ENCODE assay signal across 20 cellular contexts in the genomic region with DNA sequence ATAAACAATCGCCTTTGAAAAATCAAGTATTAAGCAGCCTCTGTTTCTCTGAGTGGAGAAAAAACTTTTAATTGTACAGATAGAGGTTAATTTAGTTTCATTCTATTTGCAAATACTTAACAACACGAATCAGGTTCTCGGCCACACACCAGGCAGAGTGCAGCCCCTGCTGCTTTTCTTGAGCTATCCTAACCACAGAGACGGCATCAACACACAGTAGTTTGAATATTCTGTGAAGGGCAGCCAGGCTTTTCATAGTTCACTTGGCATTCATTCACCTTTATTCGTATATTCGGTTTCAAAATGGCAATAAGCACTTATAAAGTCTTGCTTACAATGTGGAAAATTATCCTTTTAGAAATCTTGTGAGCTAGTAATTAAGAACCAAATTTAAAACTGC. TPM values are rescaled to one million over a fixed set of nuclear protein-coding genes. Genes with fewer than 3 reads are reported as not detected.
DNase-seq lines count a peak whose midpoint lies in the region; ATAC-seq, FAIRE-seq and TF ChIP-seq lines count a peak whose summit lies in the region.
"Had no signal": no experiment of that assay in that cellular context is flagged by ENCODE, and none has a peak within 500 bp of the region (broad histone marks: within the 10 kb centered on the region; RNA-seq: fewer than 3 reads in every experiment).

No MANE protein-coding gene starts in this region.

- ATAC-seq in WTC11 (peak; percentile 66), Right ventricle myocardium inferior (no peak)
- ATAC-seq: A549; CD8-positive, alpha-beta T cell had no signal

- H3K4me3 Mint-ChIP-seq in WTC11 = no peak overlapping the region
- H3K4me3 Mint-ChIP-seq: CD8-positive, alpha-beta T cell had no signal

- H3K9me3 ChIP-seq in SK-N-SH = no peaks in the 10 kb centered on the region
- H3K9me3 ChIP-seq: A549, BLaER1, SJCRH30 had no signal

- POLR2A ChIA-PET in WTC11 (lab: Charles Lee) (no interaction called here), SK-N-SH (lab: Yijun Ruan, JAX) (no interaction called here)

- H3K9me2 ChIP-seq in SK-N-SH = no peaks in the 10 kb centered on the region

- peak; percentile 10 for DNase-seq in COLO668 (lab: John Stamatoyannopoulos, UW; ENCODE audit: unreplicated experiment)
- no peak for DNase-seq in GM12891 (ENCODE audit: insufficient read length, low spot score)
- peak; percentile 66 for DNase-seq in NCI-H1092 treated with DMSO at 0.1 percent for 48 hours (lab: John Stamatoyannopoulos, UW)
- no peak for DNase-seq in WTC11 (ENCODE audit: low spot score)
- no peak for DNase-seq in SK-N-SH
- no peak for DNase-seq in Right ventricle myocardium inferior (ENCODE audit: missing footprints)
- DNase-seq in CD1c-positive myeloid dendritic cell (ENCODE audit: extremely low spot score) = no peak
- DNase-seq: CD8-positive, alpha-beta T cell; DMS53; EL; HCEC 1CT; NCI-H187 treated with DMSO at 0.1 percent for 48 hours; NCI-H446 treated with DMSO at 0.1 percent for 48 hours; NCI-H82; PC-9; SJCRH30 had no signal

- no peak overlapping the region for H2AFZ ChIP-seq in SK-N-SH (ENCODE audit: low read depth)
- H2AFZ ChIP-seq: PC-9 had no signal

- FAIRE-seq in GM12891 (lab: Jason Lieb, UNC) = peak; percentile 64
- FAIRE-seq: A549 had no signal

- H3K36me3 Mint-ChIP-seq in WTC11 = no peaks in the 10 kb centered on the region
- H3K36me3 Mint-ChIP-seq: CD8-positive, alpha-beta T cell had no signal

- no peaks in the 10 kb centered on the region for H4K20me1 ChIP-seq in SK-N-SH (ENCODE audit: insufficient read depth)

- H3K27me3 Mint-ChIP-seq in WTC11 (ENCODE audit: low read depth) = peaks cover 17% of the 10 kb centered on the region

- intact Hi-C loops in Right ventricle myocardium inferior (cut with DNase I) = no loop called here

- no peak for TF ChIP-seq EP300 in SK-N-SH (IDR thresholded peaks at IDR 0.05; ENCODE audit: borderline replicate concordance in 1 of 2, low read depth in 1 of 2, low read length in 1 of 2)

- H3K9ac ChIP-seq in SK-N-SH = no peak overlapping the region
- H3K9ac ChIP-seq: BLaER1 had no signal

- no peaks in the 10 kb centered on the region for H3K79me2 ChIP-seq in SK-N-SH (ENCODE audit: insufficient read depth)

- H3K4me3 ChIP-seq in SK-N-SH (ENCODE audit: low read depth in 2 of 2, low read length in 1 of 2) = no peak overlapping the region
- H3K4me3 ChIP-seq: A549, BLaER1, PC-9, SJCRH30 had no signal

- no peak overlapping the region for H3K4me2 ChIP-seq in SK-N-SH
- H3K4me2 ChIP-seq: A549, BLaER1, PC-9 had no signal

- H3K27me3 ChIP-seq in SK-N-SH (ENCODE audit: insufficient read depth) = no peaks in the 10 kb centered on the region
- H3K27me3 ChIP-seq: SJCRH30 had no signal

- no peak for TF ChIP-seq RAD21 in SK-N-SH (IDR thresholded peaks at IDR 0.05; ENCODE audit: low read length)

- CTCF ChIA-PET in WTC11 (lab: Charles Lee) = interaction anchor here (2.2 to 2.4 kb wide), 2 partner anchors 16 to 23 kb away, joined by 8 to 10 read pairs; no protein-coding TSS in a partner anchor
- CTCF ChIA-PET in SK-N-SH (lab: Yijun Ruan, JAX) = interaction anchor here (1.0 to 2.6 kb wide), 2 partner anchors 10 to 11 kb away, joined by 3 to 7 read pairs; no protein-coding TSS in a partner anchor

- no peaks in the 10 kb centered on the region for H3K9me3 Mint-ChIP-seq in WTC11
- H3K9me3 Mint-ChIP-seq: CD8-positive, alpha-beta T cell had no signal

- no peaks in the 10 kb centered on the region for H3K36me3 ChIP-seq in SK-N-SH (replicated peaks in 1 of 2; ENCODE audit: control insufficient read depth in 1 of 2, insufficient read depth in 2 of 2, low read length in 1 of 2)
- H3K36me3 ChIP-seq: BLaER1, SJCRH30 had no signal

- H3K4me1 ChIP-seq in SK-N-SH (ENCODE audit: control insufficient read depth in 1 of 2, insufficient read depth in 2 of 2, low read depth in 1 of 2, low read length in 1 of 2) = peaks cover 0 to 27% of the 10 kb centered on the region in 2 experiments; a peak in 2 of 4 replicates
- H3K4me1 ChIP-seq: A549, SJCRH30 had no signal

- no peak for TF ChIP-seq CTCF in WTC11 (IDR thresholded peaks at IDR 0.05)
- TF ChIP-seq CTCF in SK-N-SH (IDR thresholded peaks at IDR 0.05) = no peak

- TF ChIP-seq POLR2A in GM12891 (IDR thresholded peaks at IDR 0.05; ENCODE audit: low read depth, low read length) = no peak

- peaks cover 41% of the 10 kb centered on the region for H3K4me1 Mint-ChIP-seq in WTC11

- H3K27ac Mint-ChIP-seq in WTC11 = no peak overlapping the region
- H3K27ac Mint-ChIP-seq: CD8-positive, alpha-beta T cell had no signal

- no peak overlapping the region for H3K27ac ChIP-seq in SK-N-SH (ENCODE audit: low read depth in 2 of 2, low read length in 1 of 2)
- H3K27ac ChIP-seq: A549, BLaER1, PC-9, RWPE1, SJCRH30 had no signal

- 28% methylated on average over 6 of the region's 6 CpGs for WGBS in SK-N-SH (ENCODE audit: low lambda C conversion rate)

- H3F3A ChIP-seq in SK-N-SH (replicated peaks; ENCODE audit: insufficient read depth) = no peaks in the 10 kb centered on the region

TF ChIP-seq in GM12891, 5 proteins besides CTCF, POLR2A, EP300 and RAD21:
- TF ChIP-seq SPI1 (IDR thresholded peaks at IDR 0.05; ENCODE audit: low read depth, low read length) (no peak), PAX5 (IDR thresholded peaks at IDR 0.05; ENCODE audit: insufficient read depth, low read length, severe bottlenecking) (no peak), TAF1 (IDR thresholded peaks at IDR 0.05; ENCODE audit: low read depth, low read length) (no peak), POLR2AphosphoS5 (IDR thresholded peaks at IDR 0.05; ENCODE audit: low read depth, low read length) (no peak), POU2F2 (IDR thresholded peaks at IDR 0.05; ENCODE audit: low read depth, low read length) (no peak)

TF ChIP-seq in WTC11, 78 proteins besides CTCF, POLR2A, EP300 and RAD21 (continues in another document):
- TF ChIP-seq ELF4 (CRISPR knock-in tag; IDR thresholded peaks at IDR 0.05; ENCODE audit: low read depth) (no peak), ZNF219 (CRISPR knock-in tag; IDR thresholded peaks at IDR 0.05; ENCODE audit: borderline replicate concordance) (no peak), FOXP1 (CRISPR knock-in tag; IDR thresholded peaks at IDR 0.05; ENCODE audit: borderline replicate concordance) (no peak), NR1H2 (CRISPR knock-in tag; IDR thresholded peaks at IDR 0.05) (no peak), ZNF671 (CRISPR knock-in tag; IDR thresholded peaks at IDR 0.05) (no peak), RELA (CRISPR knock-in tag; IDR thresholded peaks at IDR 0.05; ENCODE audit: borderline replicate concordance) (no peak), MLX (CRISPR knock-in tag; IDR thresholded peaks at IDR 0.05) (no peak)
- TF ChIP-seq, protein P1, sequence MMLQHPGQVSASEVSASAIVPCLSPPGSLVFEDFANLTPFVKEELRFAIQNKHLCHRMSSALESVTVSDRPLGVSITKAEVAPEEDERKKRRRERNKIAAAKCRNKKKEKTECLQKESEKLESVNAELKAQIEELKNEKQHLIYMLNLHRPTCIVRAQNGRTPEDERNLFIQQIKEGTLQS (CRISPR knock-in tag; conservative IDR thresholded peaks at IDR 0.05) = no peak
- TF ChIP-seq, protein P2, sequence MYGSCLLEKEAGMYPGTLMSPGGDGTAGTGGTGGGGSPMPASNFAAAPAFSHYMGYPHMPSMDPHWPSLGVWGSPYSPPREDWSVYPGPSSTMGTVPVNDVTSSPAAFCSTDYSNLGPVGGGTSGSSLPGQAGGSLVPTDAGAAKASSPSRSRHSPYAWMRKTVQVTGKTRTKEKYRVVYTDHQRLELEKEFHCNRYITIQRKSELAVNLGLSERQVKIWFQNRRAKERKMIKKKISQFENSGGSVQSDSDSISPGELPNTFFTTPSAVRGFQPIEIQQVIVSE (CRISPR knock-in tag; IDR thresholded peaks at IDR 0.05; ENCODE audit: borderline replicate concordance) = no peak

TF ChIP-seq in SK-N-SH, 30 proteins besides CTCF, POLR2A, EP300 and RAD21 (continues in another document):
- TF ChIP-seq POLR2AphosphoS5 (IDR thresholded peaks at IDR 0.05; ENCODE audit: low read depth, low read length) (no peak), TAF1 (IDR thresholded peaks at IDR 0.05; ENCODE audit: borderline replicate concordance, low read depth, low read length) (no peak), NRF1 (IDR thresholded peaks at IDR 0.05; ENCODE audit: low read depth, low read length) (no peak), RFX5 (IDR thresholded peaks at IDR 0.05; ENCODE audit: low read length) (no peak), GATA2 (CRISPR knock-in tag; IDR thresholded peaks at IDR 0.05) (no peak), RCOR1 (IDR thresholded peaks at IDR 0.05; ENCODE audit: low read length) (no peak), TEAD4 (IDR thresholded peaks at IDR 0.05; ENCODE audit: borderline replicate concordance, insufficient read depth) (no peak), FOXJ3 (CRISPR knock-in tag; IDR thresholded peaks at IDR 0.05) (no peak), FOSL2 (IDR thresholded peaks at IDR 0.05; ENCODE audit: borderline replicate concordance, low read depth) (no peak)
- TF ChIP-seq, protein P3, sequence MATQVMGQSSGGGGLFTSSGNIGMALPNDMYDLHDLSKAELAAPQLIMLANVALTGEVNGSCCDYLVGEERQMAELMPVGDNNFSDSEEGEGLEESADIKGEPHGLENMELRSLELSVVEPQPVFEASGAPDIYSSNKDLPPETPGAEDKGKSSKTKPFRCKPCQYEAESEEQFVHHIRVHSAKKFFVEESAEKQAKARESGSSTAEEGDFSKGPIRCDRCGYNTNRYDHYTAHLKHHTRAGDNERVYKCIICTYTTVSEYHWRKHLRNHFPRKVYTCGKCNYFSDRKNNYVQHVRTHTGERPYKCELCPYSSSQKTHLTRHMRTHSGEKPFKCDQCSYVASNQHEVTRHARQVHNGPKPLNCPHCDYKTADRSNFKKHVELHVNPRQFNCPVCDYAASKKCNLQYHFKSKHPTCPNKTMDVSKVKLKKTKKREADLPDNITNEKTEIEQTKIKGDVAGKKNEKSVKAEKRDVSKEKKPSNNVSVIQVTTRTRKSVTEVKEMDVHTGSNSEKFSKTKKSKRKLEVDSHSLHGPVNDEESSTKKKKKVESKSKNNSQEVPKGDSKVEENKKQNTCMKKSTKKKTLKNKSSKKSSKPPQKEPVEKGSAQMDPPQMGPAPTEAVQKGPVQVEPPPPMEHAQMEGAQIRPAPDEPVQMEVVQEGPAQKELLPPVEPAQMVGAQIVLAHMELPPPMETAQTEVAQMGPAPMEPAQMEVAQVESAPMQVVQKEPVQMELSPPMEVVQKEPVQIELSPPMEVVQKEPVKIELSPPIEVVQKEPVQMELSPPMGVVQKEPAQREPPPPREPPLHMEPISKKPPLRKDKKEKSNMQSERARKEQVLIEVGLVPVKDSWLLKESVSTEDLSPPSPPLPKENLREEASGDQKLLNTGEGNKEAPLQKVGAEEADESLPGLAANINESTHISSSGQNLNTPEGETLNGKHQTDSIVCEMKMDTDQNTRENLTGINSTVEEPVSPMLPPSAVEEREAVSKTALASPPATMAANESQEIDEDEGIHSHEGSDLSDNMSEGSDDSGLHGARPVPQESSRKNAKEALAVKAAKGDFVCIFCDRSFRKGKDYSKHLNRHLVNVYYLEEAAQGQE (IDR thresholded peaks at IDR 0.05; ENCODE audit: low read depth, low read length) = no peak

RNA-seq across cellular contexts. Expression of gene ADARB2, which starts 5.7 kb away (rescaled TPM):
- 1.3 TPM for polyA plus RNA-seq in GM12891 (2012; ENCODE audit: low read depth, missing spikeins)
- total RNA-seq in WTC11 (2021) (3.3 to 4.9 TPM (median 3.7 TPM) in 3 replicates), Right ventricle myocardium inferior (0.19 TPM)
- polyA plus RNA-seq in SK-N-SH (2012; rRNA removed) = 0.06 TPM in 1 of 2 replicates, not detected in the other
- under 0.01 and 0.05 TPM in 2 replicates for polyA plus RNA-seq in SK-N-SH (2012; cell fraction: cytosol; rRNA removed)
- polyA plus RNA-seq in SK-N-SH (2012; cell fraction: nucleus; rRNA removed) = 0.10 and 0.15 TPM in 2 replicates
- total RNA-seq: PC-9; SJCRH30; T-helper 2 cell treated with Interferon-gamma antibody and Interleukin-4, amounts not matched to agents 100 ng/mL and 5 ng/mL, for 36 hours had no signal
- polyA plus RNA-seq: A549 had no signal

Comparison
In these comparisons a context has a peak if more than half of its experiments do, and no peak if none do; other contexts are left out.
1. DNase-seq: peak in COLO668 (single experiment) and NCI-H1092 treated with DMSO at 0.1 percent for 48 hours (single experiment); none in GM12891 (single experiment), WTC11 (single experiment), SK-N-SH (single experiment), Right ventricle myocardium inferior (single experiment) and CD1c-positive myeloid dendritic cell (single experiment).